ENCODE assay signal across 18 cellular contexts in genomic region chr2:19209575-19210341, GRCh38.
DNase-seq lines count a peak whose midpoint lies in the region; ATAC-seq, FAIRE-seq and TF ChIP-seq lines count a peak whose summit lies in the region.
"Had no signal": no experiment of that assay in that cellular context is flagged by ENCODE, and none has a peak within 500 bp of the region (broad histone marks: within the 10 kb centered on the region; RNA-seq: fewer than 3 reads in every experiment).

No MANE protein-coding gene starts in this region.

- H3K4me1 ChIP-seq in K562 (replicated peaks in 1 of 2; ENCODE audit: control insufficient read depth in 2 of 2, insufficient read depth in 2 of 2, low read length in 2 of 2) (no peaks in the 10 kb centered on the region), body of pancreas (no peaks in the 10 kb centered on the region), OCI-LY7 (ENCODE audit: insufficient read depth, low read length, poor library complexity, severe bottlenecking) (no peaks in the 10 kb centered on the region)
- H3K4me1 ChIP-seq: BE2C, Peyer's patch, SJSA1 had no signal

- H3K9ac ChIP-seq in K562 (ENCODE audit: insufficient read depth in 1 of 2, low read depth in 2 of 2, low read length in 2 of 2): no peak overlapping the region

- in situ Hi-C loops in K562 (cut with MboI): no loop called here

- no peaks in the 10 kb centered on the region for H3K36me3 ChIP-seq in K562 (ENCODE audit: control insufficient read depth, insufficient read depth, low read length)
- no peaks in the 10 kb centered on the region for H3K36me3 ChIP-seq in body of pancreas (replicated peaks in 1 of 2; ENCODE audit: insufficient read depth in 1 of 2, low read depth in 2 of 2)
- no peaks in the 10 kb centered on the region for H3K36me3 ChIP-seq in OCI-LY7 (ENCODE audit: insufficient read depth, low read length)
- H3K36me3 ChIP-seq: BE2C, Peyer's patch, SJSA1 had no signal

- BruUV-seq in K562 (replicated peaks; lab: Mats Ljungman, UMichigan): no TSS peak
- BruUV-seq in OCI-LY7 (replicated peaks; lab: Mats Ljungman, UMichigan): no TSS peak

- ATAC-seq in K562 (no peak), body of pancreas (no peak)
- ATAC-seq in stimulated activated naive CD8-positive, alpha-beta T cell treated with anti-CD3 and anti-CD28 coated beads, Interleukin-15, Interleukin-2, amounts not matched to agents 100 U/mL and 50 U/mL, for 24 hours: no peak

- TF ChIP-seq RAD21 in K562 (CRISPR knock-in tag; conservative IDR thresholded peaks at IDR 0.05 in 1 of 2, IDR thresholded peaks at IDR 0.05 in 1 of 2): no peak

- H3K4me3 ChIP-seq in K562 (no peak overlapping the region), body of pancreas (no peak overlapping the region), OCI-LY7 (ENCODE audit: low read depth, low read length, poor library complexity, severe bottlenecking) (no peak overlapping the region)
- H3K4me3 ChIP-seq: Peyer's patch, SJSA1 had no signal

- no peak overlapping the region for H3K27ac ChIP-seq in K562 (ENCODE audit: extremely low read depth, low read depth, low read length)
- H3K27ac ChIP-seq in body of pancreas: no peak overlapping the region
- H3K27ac ChIP-seq in OCI-LY7 (ENCODE audit: low read depth, low read length, poor library complexity, severe bottlenecking): no peak overlapping the region
- H3K27ac ChIP-seq: Peyer's patch, SJSA1 had no signal

- H3K9me3 ChIP-seq in K562 (replicated peaks; ENCODE audit: control insufficient read depth, insufficient read depth, low read depth, low read length) (no peaks in the 10 kb centered on the region), body of pancreas (no peaks in the 10 kb centered on the region), OCI-LY7 (ENCODE audit: low read length) (no peaks in the 10 kb centered on the region)
- H3K9me3 ChIP-seq: BE2C, Peyer's patch, SJSA1 had no signal

- no peak overlapping the region for H3K4me2 ChIP-seq in K562 (ENCODE audit: insufficient read depth, low read length)
- no peak overlapping the region for H3K4me2 ChIP-seq in OCI-LY7 (ENCODE audit: low read length)

- H3K9me1 ChIP-seq in K562 (ENCODE audit: control insufficient read depth, insufficient read depth, low read length): no peaks in the 10 kb centered on the region

- H3K9me2 ChIP-seq in OCI-LY7 (ENCODE audit: insufficient read depth, low read length): no peaks in the 10 kb centered on the region

- peak; percentile 5 for DNase-seq in GF-D8 (lab: John Stamatoyannopoulos, UW)
- DNase-seq in Kasumi-1 (lab: John Stamatoyannopoulos, UW): peak; percentile 13 to 17
- peak; percentile 40 for DNase-seq in NOMO-1 treated with DMSO at 0.1 percent for 48 hours (lab: John Stamatoyannopoulos, UW; ENCODE audit: unreplicated experiment)
- no peak for DNase-seq in K562 (ENCODE audit: extremely low read depth in 1 of 4, low spot score in 3 of 4)
- DNase-seq in body of pancreas: no peak
- no peak for DNase-seq in stimulated activated naive CD8-positive, alpha-beta T cell treated with anti-CD3 and anti-CD28 coated beads, Interleukin-15, Interleukin-2, amounts not matched to agents 100 U/mL and 50 U/mL, for 24 hours
- DNase-seq in OCI-LY7 (ENCODE audit: low spot score): no peak
- DNase-seq: BE2C; CD4-positive, CD25-positive, alpha-beta regulatory T cell; NCI-H1417; NCI-H1694 treated with DMSO at 0.1 percent for 48 hours; NCI-H2081 treated with DMSO at 0.1 percent for 48 hours; NCI-H446; NCI-H526; Peyer's patch; T-helper 2 cell had no signal

- H3K79me2 ChIP-seq in K562 (ENCODE audit: control insufficient read depth, insufficient read depth, low read length) (no peaks in the 10 kb centered on the region), OCI-LY7 (ENCODE audit: insufficient read depth, low read depth, low read length) (no peaks in the 10 kb centered on the region)

- no peaks in the 10 kb centered on the region for H3K27me3 ChIP-seq in K562 (ENCODE audit: control insufficient read depth in 2 of 2, insufficient read depth in 2 of 2, low read length in 2 of 2)
- H3K27me3 ChIP-seq in body of pancreas: no peaks in the 10 kb centered on the region
- H3K27me3 ChIP-seq: BE2C, Peyer's patch, SJSA1 had no signal

- no peaks in the 10 kb centered on the region for H4K20me1 ChIP-seq in K562 (replicated peaks; ENCODE audit: control insufficient read depth, insufficient read depth, low read length)
- no peaks in the 10 kb centered on the region for H4K20me1 ChIP-seq in OCI-LY7 (ENCODE audit: insufficient read depth, low read length)

- POLR2A ChIA-PET in K562 (lab: Yijun Ruan, JAX): no interaction called here
- POLR2A ChIA-PET in OCI-LY7 (lab: Charles Lee): interaction anchor here (0.6 to 1.2 kb wide), 3 partner anchors 11 to 632 kb away, joined by 3 read pairs; no protein-coding TSS in a partner anchor

- CTCF ChIA-PET in K562 (lab: Yijun Ruan, JAX; ENCODE audit: low intra/inter-chr PET ratio): no interaction called here
- CTCF ChIA-PET in OCI-LY7 (lab: Charles Lee; ENCODE audit: unreplicated experiment): no interaction called here

- FAIRE-seq in K562 (lab: Jason Lieb, UNC): no peak
- FAIRE-seq: H54 had no signal

- no peak for TF ChIP-seq CTCF in K562 (IDR thresholded peaks at IDR 0.05 in 2 of 3, conservative IDR thresholded peaks at IDR 0.05 in 1 of 3; ENCODE audit: insufficient read depth in 2 of 3, low read depth in 1 of 3, low read length in 3 of 3)
- no peak for TF ChIP-seq CTCF in body of pancreas (IDR thresholded peaks at IDR 0.05)
- TF ChIP-seq CTCF in OCI-LY7 (conservative IDR thresholded peaks at IDR 0.05; ENCODE audit: low read length): no peak

- H2AFZ ChIP-seq in K562 (ENCODE audit: low read depth, low read length): no peak overlapping the region
- no peak overlapping the region for H2AFZ ChIP-seq in OCI-LY7 (ENCODE audit: low read length)

- intact Hi-C loops in K562 (cut with micrococcal nuclease) (no loop called here), body of pancreas (cut with DNase I) (no loop called here), OCI-LY7 (cut with micrococcal nuclease; ENCODE audit: unreplicated experiment) (no loop called here)

- no peak for TF ChIP-seq EP300 in K562 (IDR thresholded peaks at IDR 0.05; ENCODE audit: low read length)

- WGBS in K562 (ENCODE audit: insufficient coverage, low coverage, missing lambda C conversion rate): 2% methylated on average over 5 of the region's 7 CpGs
- WGBS in body of pancreas, 2 donors: 89 to 94% methylated on average over 7 of the region's 7 CpGs

- no peak for TF ChIP-seq POLR2A in K562 (conservative IDR thresholded peaks at IDR 0.05)
- no peak for TF ChIP-seq POLR2A in body of pancreas (IDR thresholded peaks at IDR 0.05)

TF ChIP-seq in K562, 482 proteins besides CTCF, POLR2A, EP300 and RAD21:
- TF ChIP-seq ZFP91 (CRISPR knock-in tag; IDR thresholded peaks at IDR 0.05) (no peak), ARID1B (IDR thresholded peaks at IDR 0.05) (no peak), PRPF4 (IDR thresholded peaks at IDR 0.05; ENCODE audit: insufficient read depth, low read depth, low read length, poor library complexity, severe bottlenecking) (no peak), ATF4 (CRISPR knock-in tag; IDR thresholded peaks at IDR 0.05) (peak; percentile 89), MCM5 (IDR thresholded peaks at IDR 0.05; ENCODE audit: low read depth) (no peak), MEIS2 (IDR thresholded peaks at IDR 0.05; ENCODE audit: partially characterized antibody) (no peak), CEBPG (CRISPR knock-in tag; IDR thresholded peaks at IDR 0.05) (no peak), CEBPG (tag; conservative IDR thresholded peaks at IDR 0.05 in 1 of 2, IDR thresholded peaks at IDR 0.05 in 1 of 2) (peak in 1 of 2 experiments; percentile 51; a peak in 2 of 4 replicates), SIRT6 (IDR thresholded peaks at IDR 0.05; ENCODE audit: low read depth, low read length) (no peak), POLR2H (tag; IDR thresholded peaks at IDR 0.05; ENCODE audit: low read depth) (0 out of 2 replicates have a peak, but pooled peaks have one; percentile 19)

Comparison
In these comparisons a context has a peak if more than half of its experiments do, and no peak if none do; other contexts are left out.
1. DNase-seq: peak in GF-D8 (single experiment), Kasumi-1 (2 of 2) and NOMO-1 treated with DMSO at 0.1 percent for 48 hours (single experiment); none in K562 (0 of 4), body of pancreas (0 of 4), stimulated activated naive CD8-positive, alpha-beta T cell treated with anti-CD3 and anti-CD28 coated beads, Interleukin-15, Interleukin-2, amounts not matched to agents 100 U/mL and 50 U/mL, for 24 hours (single experiment) and OCI-LY7 (single experiment).